9 cellular contexts compared by ENCODE assay signal in genomic region chr12:53295891-53296219, GRCh38. TPM values are rescaled to one million over a fixed set of nuclear protein-coding genes. Genes with fewer than 3 reads are reported as not detected.
A peak's percentile ranks its signal among the peaks of the same experiment; 100 is the strongest.
DNase-seq lines count a peak whose midpoint lies in the region; ATAC-seq and TF ChIP-seq lines count a peak whose summit lies in the region.
"Had no signal": no experiment of that assay in that cellular context is flagged by ENCODE, and none has a peak within 500 bp of the region (broad histone marks: within the 10 kb centered on the region; RNA-seq: fewer than 3 reads in every experiment).

No MANE protein-coding gene starts in this region.

- CTCF ChIA-PET in CD8-positive, alpha-beta T cell (lab: Charles Lee): interaction anchor here (0.7 to 18.8 kb wide), 8 partner anchors 25 to 193 kb away, joined by 3 to 353 read pairs (median 6); partner anchors contain the start of genes AAAS, ESPL1, ITGB7 and SOAT2

- no peaks in the 10 kb centered on the region for H3K27me3 ChIP-seq in CD8-positive, alpha-beta T cell (ENCODE audit: insufficient read depth, low read length)
- H3K27me3 ChIP-seq in SJCRH30 (no peaks in the 10 kb centered on the region), esophagus (ENCODE audit: control insufficient read depth in 1 of 2, insufficient read depth in 2 of 2, low read length in 2 of 2) (no peaks in the 10 kb centered on the region)

- peaks cover 55% of the 10 kb centered on the region for H3K4me1 Mint-ChIP-seq in CD8-positive, alpha-beta T cell (ENCODE audit: low read depth)
- peaks cover 56% of the 10 kb centered on the region for H3K4me1 Mint-ChIP-seq in osteocyte (ENCODE audit: unreplicated experiment)

- H3K9me3 ChIP-seq in CD8-positive, alpha-beta T cell (ENCODE audit: low read length): no peaks in the 10 kb centered on the region
- no peaks in the 10 kb centered on the region for H3K9me3 ChIP-seq in SJCRH30 (replicated peaks)
- H3K9me3 ChIP-seq in esophagus (ENCODE audit: control insufficient read depth in 2 of 2, insufficient read depth in 1 of 2, low read depth in 1 of 2, low read length in 1 of 2): no peaks in the 10 kb centered on the region

- peak overlapping the region; percentile 80 for H3K27ac ChIP-seq in CD8-positive, alpha-beta T cell (ENCODE audit: low read depth, low read length)
- H3K27ac ChIP-seq in SJCRH30 (peak overlapping the region; percentile 63), esophagus (ENCODE audit: low read depth in 2 of 2, low read length in 1 of 2) (peak overlapping the region; percentile 92 to 95)

- no peaks in the 10 kb centered on the region for H3K27me3 Mint-ChIP-seq in CD8-positive, alpha-beta T cell (ENCODE audit: low read depth)
- H3K27me3 Mint-ChIP-seq in osteocyte (ENCODE audit: unreplicated experiment): no peaks in the 10 kb centered on the region

- H3K4me1 ChIP-seq in CD8-positive, alpha-beta T cell (ENCODE audit: insufficient read depth, low read length): peaks cover 33% of the 10 kb centered on the region
- H3K4me1 ChIP-seq in SJCRH30 (0 out of 2 replicates have a peak, but pooled peaks cover 2% of the 10 kb centered on the region), esophagus (ENCODE audit: control insufficient read depth in 2 of 2, insufficient read depth in 2 of 2, low read length in 1 of 2) (peaks cover 0 to 12% of the 10 kb centered on the region in 2 donors)

- TF ChIP-seq CTCF in CD8-positive, alpha-beta T cell (IDR thresholded peaks at IDR 0.05): no peak
- TF ChIP-seq CTCF in osteocyte (IDR thresholded peaks at IDR 0.05): no peak

- peak; percentile 4 for ATAC-seq in CD8-positive, alpha-beta T cell
- no peak for ATAC-seq in GM19324 (IDR thresholded peaks at IDR 0.05; ENCODE audit: low FRiP score, unreplicated experiment)

- peak overlapping the region; percentile 88 for H3K4me3 ChIP-seq in CD8-positive, alpha-beta T cell (ENCODE audit: low read depth, low read length)
- peak overlapping the region; percentile 89 for H3K4me3 ChIP-seq in SJCRH30
- H3K4me3 ChIP-seq in esophagus (ENCODE audit: low read depth in 1 of 2, low read length in 2 of 2): peak overlapping the region; percentile 95

- POLR2A ChIA-PET in CD8-positive, alpha-beta T cell (lab: Charles Lee): interaction anchor here (0.7 to 6.3 kb wide), 14 partner anchors 8 to 217 kb away, joined by 3 to 58 read pairs (median 6); partner anchors contain the start of genes AAAS, CSAD, ESPL1 and SP1

- H3K36me3 ChIP-seq in CD8-positive, alpha-beta T cell (ENCODE audit: insufficient read depth, low read length): no peaks in the 10 kb centered on the region
- peaks cover 24% of the 10 kb centered on the region for H3K36me3 ChIP-seq in SJCRH30
- peaks cover 0 to 22% of the 10 kb centered on the region in 2 donors for H3K36me3 ChIP-seq in esophagus (ENCODE audit: control insufficient read depth in 2 of 2, insufficient read depth in 2 of 2, low read length in 1 of 2)

- H3K9me3 Mint-ChIP-seq in CD8-positive, alpha-beta T cell: no peaks in the 10 kb centered on the region
- no peaks in the 10 kb centered on the region for H3K9me3 Mint-ChIP-seq in osteocyte (ENCODE audit: unreplicated experiment)

- peak overlapping the region; percentile 99 for H3K27ac Mint-ChIP-seq in CD8-positive, alpha-beta T cell
- H3K27ac Mint-ChIP-seq in osteocyte (ENCODE audit: unreplicated experiment): peak overlapping the region; percentile 98

- peak overlapping the region; percentile 99 for H3K4me3 Mint-ChIP-seq in CD8-positive, alpha-beta T cell
- peak overlapping the region; percentile 98 for H3K4me3 Mint-ChIP-seq in osteocyte (ENCODE audit: unreplicated experiment)

- DNase-seq in CD8-positive, alpha-beta T cell: no peak
- DNase-seq in SJCRH30: no peak
- no peak for DNase-seq in osteocyte (ENCODE audit: extremely low spot score, unreplicated experiment)
- no peak for DNase-seq in AG08396 (ENCODE audit: low spot score)
- no peak for DNase-seq in cerebellar cortex (ENCODE audit: low spot score)
- DNase-seq in NCI-H187 treated with DMSO at 0.1 percent for 48 hours (lab: John Stamatoyannopoulos, UW): no peak

- 2 to 4% methylated on average over 12 of the region's 12 CpGs for WGBS in esophagus, 2 donors

- intact Hi-C loops in CD8-positive, alpha-beta T cell (cut with DNase I, micrococcal nuclease): loop anchor here (1.0 to 2.0 kb wide), 5 partner anchors 25 to 116 kb away; partner anchors contain the start of genes AAAS (in 2 of the 2), CSAD (in 2 of the 2), ESPL1 (in 2 of the 2) and ZNF740 (in 2 of the 2)

- H3K36me3 Mint-ChIP-seq in CD8-positive, alpha-beta T cell: peaks cover 43% of the 10 kb centered on the region
- H3K36me3 Mint-ChIP-seq in osteocyte (ENCODE audit: unreplicated experiment): peaks cover 5% of the 10 kb centered on the region

RNA-seq across cellular contexts. Expression of gene PFDN5, which starts 0.5 kb away (rescaled TPM):
- 100 to 1,000 TPM; 741 to 751 TPM for total RNA-seq in CD8-positive, alpha-beta T cell
- total RNA-seq in SJCRH30 (2014; rRNA removed; shearing (Covaris generic)): 297 and 308 TPM in 2 replicates
- 100 to 1,000 TPM; 612 to 762 TPM for polyA plus RNA-seq in esophagus
- 394 and 396 TPM in 2 replicates for total RNA-seq in osteocyte

RNA-seq across cellular contexts. Expression of gene MYG1, which starts 3.6 kb away (rescaled TPM):
- 10 to 100 TPM; 24.2 to 31.4 TPM for total RNA-seq in CD8-positive, alpha-beta T cell
- 35.8 and 37.9 TPM in 2 replicates for total RNA-seq in SJCRH30 (2014; rRNA removed; shearing (Covaris generic))
- polyA plus RNA-seq in esophagus: 10 to 100 TPM; 41.8 to 75.0 TPM
- total RNA-seq in osteocyte: 72.5 and 80.5 TPM in 2 replicates

RNA-seq across cellular contexts. Expression of gene AAAS, which starts 25.6 kb away (rescaled TPM):
- 10 to 100 TPM; 17.0 to 21.5 TPM for total RNA-seq in CD8-positive, alpha-beta T cell
- total RNA-seq in SJCRH30 (2014; rRNA removed; shearing (Covaris generic)): 55.5 and 57.2 TPM in 2 replicates
- 10 to 100 TPM; 31.4 to 41.2 TPM for polyA plus RNA-seq in esophagus
- total RNA-seq in osteocyte: 66.3 and 72.8 TPM in 2 replicates

RNA-seq across cellular contexts. Expression of gene ESPL1, which starts 27.8 kb away (rescaled TPM):
- total RNA-seq in CD8-positive, alpha-beta T cell: 1 to 10 TPM in 1 of 2 experiments, under 1 TPM in 1; 0.56 to 1.7 TPM
- total RNA-seq in SJCRH30 (2014; rRNA removed; shearing (Covaris generic)): 24.9 and 29.5 TPM in 2 replicates
- polyA plus RNA-seq in esophagus: 10 to 100 TPM; 43.8 to 66.1 TPM
- total RNA-seq in osteocyte: 7.6 and 8.6 TPM in 2 replicates

RNA-seq across cellular contexts. Expression of gene SP7, which starts 40.3 kb away (rescaled TPM):
- not detected for total RNA-seq in CD8-positive, alpha-beta T cell
- total RNA-seq in SJCRH30 (2014; rRNA removed; shearing (Covaris generic)): not detected in 2 replicates
- polyA plus RNA-seq in esophagus: not detected
- not detected in 2 replicates for total RNA-seq in osteocyte
- total RNA-seq: T-helper 2 cell treated with Interferon-gamma antibody and Interleukin-4, amounts not matched to agents 100 ng/mL and 5 ng/mL, for 36 hours had no signal
